21 cellular contexts compared by ENCODE assay signal in genomic region chr13:109545964-109546363, GRCh38.
DNase-seq lines count a peak whose midpoint lies in the region; TF ChIP-seq lines count a peak whose summit lies in the region.
"Had no signal": no experiment of that assay in that cellular context is flagged by ENCODE, and none has a peak within 500 bp of the region (broad histone marks: within the 10 kb centered on the region; RNA-seq: fewer than 3 reads in every experiment).

No MANE protein-coding gene starts in this region.

- H3K4me1 ChIP-seq in H9 (ENCODE audit: insufficient read depth, low read length) = no peaks in the 10 kb centered on the region
- peaks cover 24% of the 10 kb centered on the region for H3K4me1 ChIP-seq in iPS-18a (ENCODE audit: control insufficient read depth, low read depth, low read length)
- H3K4me1 ChIP-seq in neuronal stem cell (ENCODE audit: control insufficient read depth in 2 of 2, insufficient read depth in 1 of 2, low read depth in 1 of 2, low read length in 2 of 2) = peaks cover 6 to 31% of the 10 kb centered on the region in 2 donors
- no peaks in the 10 kb centered on the region for H3K4me1 ChIP-seq in ascending aorta

- H2BK12ac ChIP-seq in H9 (ENCODE audit: insufficient read length, low read depth, low read length) (no peak overlapping the region), neuronal stem cell (ENCODE audit: low read length) (no peak overlapping the region)

- peaks cover 40 to 47% of the 10 kb centered on the region in 2 experiments for H3K4me1 Mint-ChIP-seq in H9

- no peak overlapping the region for H2BK20ac ChIP-seq in H9 (ENCODE audit: low read depth, low read length, poor library complexity, severe bottlenecking)

- H2AFZ ChIP-seq in H9 (ENCODE audit: low read length) = peak overlapping the region; percentile 43
- H2AFZ ChIP-seq in neuronal stem cell (ENCODE audit: low read length) = peak overlapping the region; percentile 20

- no peak for TF ChIP-seq CTCF in H9 (conservative IDR thresholded peaks at IDR 0.05)
- TF ChIP-seq CTCF in ascending aorta (IDR thresholded peaks at IDR 0.05) = no peak

- H3K18ac ChIP-seq in H9 (ENCODE audit: insufficient read length, low read depth, low read length) (no peak overlapping the region), neuronal stem cell (ENCODE audit: low read length) (no peak overlapping the region)

- H3K4ac ChIP-seq in H9 (ENCODE audit: low read depth, low read length) (no peak overlapping the region), neuronal stem cell (ENCODE audit: low read length) (no peak overlapping the region)

- H3K27me3 Mint-ChIP-seq in H9 (ENCODE audit: low read depth) = no peaks in the 10 kb centered on the region
- H3K27me3 Mint-ChIP-seq: IgD-negative memory B cell had no signal

- H3K27me3 ChIP-seq in H9 (ENCODE audit: insufficient read depth, low read length) (no peaks in the 10 kb centered on the region), iPS-18a (ENCODE audit: control insufficient read depth, insufficient read depth, low read length) (no peaks in the 10 kb centered on the region), neuronal stem cell (ENCODE audit: control insufficient read depth in 3 of 3, insufficient read depth in 3 of 3, low read depth in 1 of 3, low read length in 3 of 3) (no peaks in the 10 kb centered on the region), ascending aorta (no peaks in the 10 kb centered on the region)

- no peak overlapping the region for H4K5ac ChIP-seq in H9 (ENCODE audit: insufficient read length, low read depth, low read length)

- peak overlapping the region; percentile 81 to 93 (median 89) for H3K27ac Mint-ChIP-seq in H9
- H3K27ac Mint-ChIP-seq: CD4-positive, alpha-beta T cell; IgD-negative memory B cell had no signal

- no peaks in the 10 kb centered on the region for H3K23me2 ChIP-seq in H9 (ENCODE audit: insufficient read length, low read depth, low read length, poor library complexity, severe bottlenecking)

- H3K9me3 ChIP-seq in H9 (ENCODE audit: control insufficient read depth, low read depth, low read length) (no peaks in the 10 kb centered on the region), SK-N-MC (ENCODE audit: low read depth, low read length) (no peaks in the 10 kb centered on the region), iPS-18a (ENCODE audit: control insufficient read depth, low read depth, low read length) (no peaks in the 10 kb centered on the region), neuronal stem cell (replicated peaks in 1 of 2; ENCODE audit: control insufficient read depth in 2 of 2, insufficient read depth in 1 of 2, low read depth in 1 of 2, low read length in 2 of 2) (no peaks in the 10 kb centered on the region), ascending aorta (no peaks in the 10 kb centered on the region)

- no peak for DNase-seq in H9
- peak; percentile 75 for DNase-seq in SK-N-MC (ENCODE audit: low read depth, low spot score)
- no peak for DNase-seq in neuronal stem cell (ENCODE audit: low spot score)
- no peak for DNase-seq in ecto neural progenitor cell (ENCODE audit: low spot score)
- DNase-seq in NOMO-1 treated with DMSO at 0.1 percent for 48 hours (lab: John Stamatoyannopoulos, UW; ENCODE audit: unreplicated experiment) = no peak
- DNase-seq in ascending aorta (ENCODE audit: low spot score in 2 of 2) = no peak
- DNase-seq: CD4-positive, alpha-beta T cell; COR-L47; DMS79; NCI-H1105; NCI-H146; NCI-H2029; NCI-H2171 treated with DMSO at 0.1 percent for 48 hours; NCI-H524 treated with DMSO at 0.1 percent for 48 hours; PC-3; RPMI8226; SHP77; SW 1271 had no signal

- H3K23ac ChIP-seq in H9 (ENCODE audit: insufficient read length, low read depth, low read length) (no peak overlapping the region), neuronal stem cell (ENCODE audit: low read depth, low read length, poor library complexity) (no peak overlapping the region)

- H2BK120ac ChIP-seq in H9 (ENCODE audit: low read depth, low read length, poor library complexity, severe bottlenecking) (no peak overlapping the region), neuronal stem cell (ENCODE audit: low read depth, low read length) (no peak overlapping the region)

- H2BK5ac ChIP-seq in H9 (ENCODE audit: insufficient read length, low read length) (no peak overlapping the region), neuronal stem cell (ENCODE audit: low read length) (no peak overlapping the region)

- H4K91ac ChIP-seq in H9 (ENCODE audit: insufficient read length, low read depth, low read length) (no peak overlapping the region), neuronal stem cell (ENCODE audit: low read depth, low read length, poor library complexity) (no peak overlapping the region)

- H3K56ac ChIP-seq in H9 (ENCODE audit: insufficient read length, low read depth, low read length) = no peak overlapping the region

- H3K36me3 Mint-ChIP-seq in H9 (ENCODE audit: insufficient read depth in 1 of 3, low read depth in 3 of 3) = 0 out of 7 replicates have a peak, but pooled peaks cover 0 to 2% (median 0%) of the 10 kb centered on the region in 3 experiments
- H3K36me3 Mint-ChIP-seq: IgD-negative memory B cell had no signal

- H3K36me3 ChIP-seq in SK-N-MC (ENCODE audit: insufficient read depth, low read length) (no peaks in the 10 kb centered on the region), iPS-18a (ENCODE audit: control insufficient read depth, low read depth, low read length) (no peaks in the 10 kb centered on the region), neuronal stem cell (replicated peaks in 1 of 2; ENCODE audit: control insufficient read depth in 2 of 2, insufficient read depth in 2 of 2, low read length in 2 of 2) (no peaks in the 10 kb centered on the region), ascending aorta (no peaks in the 10 kb centered on the region)

- intact Hi-C loops in ascending aorta (cut with DNase I) = no loop called here

- peak overlapping the region; percentile 30 to 41; a peak in 4 of 5 replicates for H3K4me3 Mint-ChIP-seq in H9
- H3K4me3 Mint-ChIP-seq: CD4-positive, alpha-beta T cell; IgD-negative memory B cell had no signal

- H3K4me2 ChIP-seq in H9 (ENCODE audit: insufficient read depth, insufficient read length, low read length) (no peak overlapping the region), neuronal stem cell (ENCODE audit: insufficient read depth, low read length, poor library complexity, severe bottlenecking) (no peak overlapping the region)

- H3K4me3 ChIP-seq in SK-N-MC (peak overlapping the region; percentile 72), iPS-18a (ENCODE audit: low read length) (peak overlapping the region; percentile 14), neuronal stem cell (ENCODE audit: low read length in 2 of 2) (no peak overlapping the region), ascending aorta (no peak overlapping the region)

- H3T11ph ChIP-seq in H9 (ENCODE audit: low read length) = no peak overlapping the region

- WGBS in H9 (ENCODE audit: extremely low coverage, insufficient read length, low lambda C conversion rate) = no CpG with 5 or more reads among the region's 5 CpGs
- no CpG with 5 or more reads among the region's 5 CpGs for WGBS in neuronal stem cell (ENCODE audit: extremely low coverage in 2 of 2, insufficient read length in 2 of 2, insufficient replicate concordance in 1 of 2), 2 donors

- H3K27ac ChIP-seq in H9 (ENCODE audit: insufficient read length, low read depth, low read length) = no peak overlapping the region
- H3K27ac ChIP-seq in SK-N-MC = peak overlapping the region; percentile 88
- no peak overlapping the region for H3K27ac ChIP-seq in iPS-18a (ENCODE audit: low read length)
- peak overlapping the region; percentile 42 for H3K27ac ChIP-seq in neuronal stem cell (replicated peaks; ENCODE audit: low read length)
- no peak overlapping the region for H3K27ac ChIP-seq in ascending aorta
- H3K27ac ChIP-seq: HL-60 had no signal

- H3K79me1 ChIP-seq in H9 (ENCODE audit: insufficient read depth, low read depth, low read length, poor library complexity, severe bottlenecking) (no peaks in the 10 kb centered on the region), neuronal stem cell (ENCODE audit: low read depth, low read length) (no peaks in the 10 kb centered on the region)

- H4K8ac ChIP-seq in H9 (replicated peaks; ENCODE audit: insufficient read length, low read depth, low read length) (no peak overlapping the region), neuronal stem cell (ENCODE audit: low read depth, low read length) (no peak overlapping the region)

- no peak overlapping the region for H3K9ac ChIP-seq in H9 (ENCODE audit: extremely low read depth, insufficient read length, low read length)
- peak overlapping the region; percentile 33 for H3K9ac ChIP-seq in SK-N-MC (ENCODE audit: insufficient read length)
- no peak overlapping the region for H3K9ac ChIP-seq in iPS-18a (ENCODE audit: low read length)
- H3K9ac ChIP-seq in neuronal stem cell (ENCODE audit: low read depth, low read length, poor library complexity) = no peak overlapping the region

- H2AK5ac ChIP-seq in H9 (ENCODE audit: insufficient read length, low read length) = no peak overlapping the region
- no peak overlapping the region for H2AK5ac ChIP-seq in neuronal stem cell (ENCODE audit: low read depth, low read length)

- no peaks in the 10 kb centered on the region for H3K79me2 ChIP-seq in H9 (ENCODE audit: insufficient read depth, low read length)

- H3K14ac ChIP-seq in H9 (ENCODE audit: insufficient read depth, low read length) (no peak overlapping the region), neuronal stem cell (ENCODE audit: low read length) (no peak overlapping the region)

- no peaks in the 10 kb centered on the region for H3K9me3 Mint-ChIP-seq in H9
- H3K9me3 Mint-ChIP-seq: CD4-positive, alpha-beta T cell had no signal

- H4K20me1 ChIP-seq in H9 (ENCODE audit: control insufficient read depth, insufficient read depth, insufficient read length) = no peaks in the 10 kb centered on the region

- H2BK15ac ChIP-seq in H9 (ENCODE audit: low read depth, low read length) (no peak overlapping the region), neuronal stem cell (ENCODE audit: low read length) (no peak overlapping the region)

Comparison
In these comparisons a context has a peak if more than half of its experiments do, and no peak if none do; other contexts are left out.
1. H3K27ac ChIP-seq: peak in SK-N-MC (single experiment) and neuronal stem cell (single experiment); none in H9 (single experiment), iPS-18a (single experiment) and ascending aorta (0 of 2).
2. H3K4me3 ChIP-seq: peak in SK-N-MC (single experiment) and iPS-18a (single experiment); none in neuronal stem cell (0 of 2) and ascending aorta (0 of 2).